ENCODE assay signal across 1 cellular context in genomic region chr13:51262501-51263211, GRCh38.
TF ChIP-seq lines count a peak whose summit lies in the region.

No MANE protein-coding gene starts in this region.

TF ChIP-seq in H1, 55 proteins besides CTCF, POLR2A, EP300 and RAD21 (continued from another document):
- TF ChIP-seq SIN3A (conservative IDR thresholded peaks at IDR 0.05 in 1 of 2, IDR thresholded peaks at IDR 0.05 in 1 of 2; ENCODE audit: low read depth in 1 of 2, low read length in 2 of 2) (no peak), RBBP5 (IDR thresholded peaks at IDR 0.05; ENCODE audit: borderline replicate concordance, low read depth, low read length) (no peak), E2F6 (IDR thresholded peaks at IDR 0.05) (peak; percentile 29; the same call in 1 of the 2 replicates), USF2 (IDR thresholded peaks at IDR 0.05; ENCODE audit: low read length) (no peak), POU5F1 (IDR thresholded peaks at IDR 0.05; ENCODE audit: low read depth, low read length) (no peak)
- TF ChIP-seq, protein P1, sequence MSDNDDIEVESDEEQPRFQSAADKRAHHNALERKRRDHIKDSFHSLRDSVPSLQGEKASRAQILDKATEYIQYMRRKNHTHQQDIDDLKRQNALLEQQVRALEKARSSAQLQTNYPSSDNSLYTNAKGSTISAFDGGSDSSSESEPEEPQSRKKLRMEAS (IDR thresholded peaks at IDR 0.05): peak; percentile 48; the same call in 1 of the 2 replicates
